Comparison of ENCODE assay signal across 18 cellular contexts in genomic region chr17:57602896-57603295, GRCh38.
A peak's percentile ranks its signal among the peaks of the same experiment; 100 is the strongest.
DNase-seq lines count a peak whose midpoint lies in the region; ATAC-seq, FAIRE-seq and TF ChIP-seq lines count a peak whose summit lies in the region.
"Had no signal": no experiment of that assay in that cellular context is flagged by ENCODE, and none has a peak within 500 bp of the region (broad histone marks: within the 10 kb centered on the region; RNA-seq: fewer than 3 reads in every experiment).

No MANE protein-coding gene starts in this region.

- DNase-seq in activated CD4-positive, alpha-beta T cell treated with anti-CD3 and anti-CD28 coated beads, Interleukin-2, amount 10 ng/mL, durations not matched to agents 24 days and 14 days = no peak
- DNase-seq in activated CD4-positive, alpha-beta T cell treated with anti-CD3 and anti-CD28 coated beads for 4 hours = no peak
- DNase-seq in CD4-positive, alpha-beta T cell = no peak
- DNase-seq in WERI-Rb-1 (no peak), kidney (no peak), colonic mucosa (no peak), GOT3 (lab: John Stamatoyannopoulos, UW) (no peak)
- DNase-seq: ACHN; activated effector memory CD4-positive, alpha-beta T cell treated with anti-CD3 and anti-CD28 coated beads, Interleukin-2, amount 50 U/mL, for 16 hours; MG63; T-helper 9 cell had no signal

- peaks cover 62% of the 10 kb centered on the region for H3K36me3 ChIP-seq in WERI-Rb-1
- H3K36me3 ChIP-seq in kidney (ENCODE audit: control insufficient read depth in 1 of 2, insufficient read depth in 2 of 2, low read length in 2 of 2) = peaks cover 0 to 6% of the 10 kb centered on the region in 2 donors
- no peaks in the 10 kb centered on the region for H3K36me3 ChIP-seq in colonic mucosa
- H3K36me3 ChIP-seq: MG63 had no signal

- CTCF ChIA-PET in CD4-positive, alpha-beta T cell (lab: Charles Lee) = no interaction called here

- no peak for FAIRE-seq in kidney (lab: Jason Lieb, UNC)
- FAIRE-seq: small intestine had no signal

- no peak overlapping the region for H3K4me3 Mint-ChIP-seq in activated CD4-positive, alpha-beta T cell treated with anti-CD3 and anti-CD28 coated beads, Interleukin-2, amount 10 ng/mL, durations not matched to agents 24 days and 14 days
- no peak overlapping the region for H3K4me3 Mint-ChIP-seq in CD4-positive, alpha-beta T cell
- H3K4me3 Mint-ChIP-seq: brain; stimulated activated memory B cell treated with anti-CD40 and anti-IgM and Interleukin-4, amounts not matched to agents 10 μg/mL and 1 μg/mL and 100 μg/mL, for 72 hours had no signal

- no peak overlapping the region for H3K4me3 ChIP-seq in WERI-Rb-1 (ENCODE audit: low read depth, low read length)
- no peak overlapping the region for H3K4me3 ChIP-seq in kidney (ENCODE audit: low read length in 2 of 2)
- H3K4me3 ChIP-seq in colonic mucosa = no peak overlapping the region
- H3K4me3 ChIP-seq: MG63 had no signal

- peaks cover 84% of the 10 kb centered on the region for H3K4me1 Mint-ChIP-seq in activated CD4-positive, alpha-beta T cell treated with anti-CD3 and anti-CD28 coated beads, Interleukin-2, amount 10 ng/mL, durations not matched to agents 24 days and 14 days
- H3K4me1 Mint-ChIP-seq in CD4-positive, alpha-beta T cell (ENCODE audit: low read depth) = peaks cover 90% of the 10 kb centered on the region

- H3K9me3 Mint-ChIP-seq in activated CD4-positive, alpha-beta T cell treated with anti-CD3 and anti-CD28 coated beads, Interleukin-2, amount 10 ng/mL, durations not matched to agents 24 days and 14 days = no peaks in the 10 kb centered on the region
- no peaks in the 10 kb centered on the region for H3K9me3 Mint-ChIP-seq in CD4-positive, alpha-beta T cell
- H3K9me3 Mint-ChIP-seq: brain; stimulated activated memory B cell treated with anti-CD40 and anti-IgM and Interleukin-4, amounts not matched to agents 10 μg/mL and 1 μg/mL and 100 μg/mL, for 72 hours had no signal

- intact Hi-C loops in activated CD4-positive, alpha-beta T cell treated with anti-CD3 and anti-CD28 coated beads, Interleukin-2, amount 10 ng/mL, durations not matched to agents 24 days and 14 days (cut with micrococcal nuclease) = loop anchor here (5.0 kb wide), 1 partner anchor 141 kb away; no protein-coding TSS in a partner anchor
- intact Hi-C loops in CD4-positive, alpha-beta T cell (cut with DNase I, micrococcal nuclease) = no loop called here
- intact Hi-C loops in kidney (cut with DNase I) (loop anchor here (10.0 kb wide), 1 partner anchor 62 kb away; no protein-coding TSS in a partner anchor), colonic mucosa (cut with DNase I) (loop anchor here (10.0 kb wide), 1 partner anchor 142 kb away; the partner anchor contains the start of gene CCDC182)

- peak overlapping the region; percentile 66 for H3K27ac Mint-ChIP-seq in activated CD4-positive, alpha-beta T cell treated with anti-CD3 and anti-CD28 coated beads, Interleukin-2, amount 10 ng/mL, durations not matched to agents 24 days and 14 days
- peak overlapping the region; percentile 79 for H3K27ac Mint-ChIP-seq in CD4-positive, alpha-beta T cell

- POLR2A ChIA-PET in CD4-positive, alpha-beta T cell (lab: Charles Lee) = no interaction called here

- no peaks in the 10 kb centered on the region for H3K27me3 Mint-ChIP-seq in activated CD4-positive, alpha-beta T cell treated with anti-CD3 and anti-CD28 coated beads, Interleukin-2, amount 10 ng/mL, durations not matched to agents 24 days and 14 days
- no peaks in the 10 kb centered on the region for H3K27me3 Mint-ChIP-seq in CD4-positive, alpha-beta T cell
- H3K27me3 Mint-ChIP-seq: brain; stimulated activated memory B cell treated with anti-CD40 and anti-IgM and Interleukin-4, amounts not matched to agents 10 μg/mL and 1 μg/mL and 100 μg/mL, for 72 hours had no signal

- peaks cover 12% of the 10 kb centered on the region for H3K36me3 Mint-ChIP-seq in activated CD4-positive, alpha-beta T cell treated with anti-CD3 and anti-CD28 coated beads, Interleukin-2, amount 10 ng/mL, durations not matched to agents 24 days and 14 days (ENCODE audit: low read depth)
- H3K36me3 Mint-ChIP-seq in CD4-positive, alpha-beta T cell (ENCODE audit: low read depth) = no peaks in the 10 kb centered on the region

- peak overlapping the region; percentile 47 for H3K27ac ChIP-seq in CD4-positive, alpha-beta T cell (ENCODE audit: low read depth, low read length)
- peak overlapping the region; percentile 77 for H3K27ac ChIP-seq in WERI-Rb-1
- peak overlapping the region; percentile 93 to 97 for H3K27ac ChIP-seq in kidney (ENCODE audit: low read depth in 2 of 2, low read length in 2 of 2)
- H3K27ac ChIP-seq in colonic mucosa = no peak overlapping the region

- TF ChIP-seq CTCF in CD4-positive, alpha-beta T cell (IDR thresholded peaks at IDR 0.05) = no peak
- TF ChIP-seq CTCF in WERI-Rb-1 (IDR thresholded peaks at IDR 0.05; ENCODE audit: low read depth, low read length) = no peak
- TF ChIP-seq CTCF in kidney (IDR thresholded peaks at IDR 0.05; ENCODE audit: borderline replicate concordance, extremely low read depth, insufficient read depth) = no peak
- no peak for TF ChIP-seq CTCF in colonic mucosa (IDR thresholded peaks at IDR 0.05)

- H3K9ac ChIP-seq in kidney (ENCODE audit: low read length in 2 of 2) = peak overlapping the region in 1 of 2 donors; percentile 20
- H3K9ac ChIP-seq in colonic mucosa (ENCODE audit: low read depth in 2 of 2, low read length in 2 of 2) = no peak overlapping the region

- no peaks in the 10 kb centered on the region for H3K27me3 ChIP-seq in CD4-positive, alpha-beta T cell (ENCODE audit: control insufficient read depth, insufficient read depth, low read length)
- no peaks in the 10 kb centered on the region for H3K27me3 ChIP-seq in WERI-Rb-1 (ENCODE audit: insufficient read depth, low read depth, severe bottlenecking)
- no peaks in the 10 kb centered on the region for H3K27me3 ChIP-seq in colonic mucosa
- H3K27me3 ChIP-seq: MG63 had no signal

- H3K9me3 ChIP-seq in CD4-positive, alpha-beta T cell (ENCODE audit: control insufficient read depth, low read length) = no peaks in the 10 kb centered on the region
- no peaks in the 10 kb centered on the region for H3K9me3 ChIP-seq in WERI-Rb-1 (ENCODE audit: severe bottlenecking)
- H3K9me3 ChIP-seq in kidney (ENCODE audit: control insufficient read depth in 1 of 2, low read length in 2 of 2) = no peaks in the 10 kb centered on the region
- H3K9me3 ChIP-seq in colonic mucosa = no peaks in the 10 kb centered on the region
- H3K9me3 ChIP-seq: Caco-2, MG63 had no signal

- no peak for ATAC-seq in CD4-positive, alpha-beta T cell (ENCODE audit: poor library complexity)
- no peak for ATAC-seq in HG02610 (IDR thresholded peaks at IDR 0.05; ENCODE audit: unreplicated experiment)
- ATAC-seq: HCT116; Right ventricle myocardium inferior; stimulated activated memory B cell treated with anti-CD40 and anti-IgM and Interleukin-4, amounts not matched to agents 10 μg/mL and 1 μg/mL and 100 μg/mL, for 72 hours had no signal

- H3K4me1 ChIP-seq in kidney (ENCODE audit: control insufficient read depth in 1 of 2, insufficient read depth in 1 of 2, low read depth in 1 of 2, low read length in 2 of 2) = peaks cover 35 to 47% of the 10 kb centered on the region in 2 donors
- H3K4me1 ChIP-seq in colonic mucosa = peaks cover 29% of the 10 kb centered on the region

Comparison
In these comparisons a context has a peak if more than half of its experiments do, and no peak if none do; other contexts are left out.
1. intact Hi-C loops: an anchor here in activated CD4-positive, alpha-beta T cell treated with anti-CD3 and anti-CD28 coated beads, Interleukin-2, amount 10 ng/mL, durations not matched to agents 24 days and 14 days (5.0 kb wide), kidney (10.0 kb wide) and colonic mucosa (10.0 kb wide); none called in CD4-positive, alpha-beta T cell.